ENCODE assay signal across 21 cellular contexts in the genomic region with DNA sequence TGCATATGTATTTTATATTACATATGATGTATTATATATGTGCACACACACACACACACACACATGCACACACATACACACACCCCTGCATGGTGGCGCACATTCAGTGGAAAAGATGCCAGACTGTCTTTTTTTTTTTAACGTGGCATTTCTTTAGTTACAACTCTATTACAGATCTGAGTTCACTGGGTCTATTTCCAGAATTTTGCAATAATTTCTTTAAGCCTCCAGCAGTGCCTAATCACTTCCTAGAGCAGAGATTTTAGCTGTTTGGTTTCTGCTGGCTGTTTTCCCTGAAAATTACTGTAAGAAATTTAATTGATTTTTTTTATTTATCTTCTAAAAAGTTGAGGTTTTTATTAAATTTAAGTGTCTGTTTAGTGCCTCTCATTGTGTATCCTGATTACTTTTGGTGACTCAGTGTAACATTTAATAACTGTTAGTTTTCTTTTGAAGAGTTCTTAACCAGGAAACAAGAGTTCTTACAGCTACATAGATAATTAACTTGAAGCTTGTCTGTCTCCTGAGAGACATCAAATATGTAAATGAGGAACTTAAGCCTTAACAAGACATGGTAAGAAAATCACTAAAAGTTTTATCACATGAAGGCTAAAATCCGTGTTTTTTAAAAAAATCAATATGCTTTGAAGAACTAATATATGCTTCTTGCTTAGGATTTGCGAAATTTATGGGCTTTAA.
A peak's percentile ranks its signal among the peaks of the same experiment; 100 is the strongest.
DNase-seq lines count a peak whose midpoint lies in the region; ATAC-seq lines count a peak whose summit lies in the region.
"Had no signal": no experiment of that assay in that cellular context is flagged by ENCODE, and none has a peak within 500 bp of the region (broad histone marks: within the 10 kb centered on the region; RNA-seq: fewer than 3 reads in every experiment).

No MANE protein-coding gene starts in this region.

- peak; percentile 2 for DNase-seq in NOMO-1 treated with DMSO at 0.1 percent for 48 hours (lab: John Stamatoyannopoulos, UW; ENCODE audit: unreplicated experiment)
- no peak for DNase-seq in NOMO-1 (lab: John Stamatoyannopoulos, UW; ENCODE audit: unreplicated experiment in 2 of 2)
- peak; percentile 68 for DNase-seq in NCI-H748 (lab: John Stamatoyannopoulos, UW; ENCODE audit: unreplicated experiment)
- DNase-seq in fibroblast of gingiva (ENCODE audit: low read depth), result peak; percentile 46
- peak; percentile 9 for DNase-seq in renal cortical epithelial cell (ENCODE audit: low read depth)
- no peak for DNase-seq in putamen (ENCODE audit: low spot score)
- DNase-seq in T-helper 1 cell, result no peak
- DNase-seq: 8988T; Calu3; CD8-positive, alpha-beta memory T cell; DMS153; GOT3; HCEC 1CT; Kasumi-1; NCI-H1694; NCI-H2081 treated with DMSO at 0.1 percent for 48 hours; NCI-H774; NK-92 treated with Interleukin-12 subunit alpha and Interleukin-12 subunit beta, amount 100 ng/mL, for 24 hours; OCI-M1; SJCRH30 had no signal

- no peak for ATAC-seq in HG02870 (IDR thresholded peaks at IDR 0.05; ENCODE audit: unreplicated experiment)

Comparison
In these comparisons a context has a peak if more than half of its experiments do, and no peak if none do; other contexts are left out.
1. DNase-seq: peak in NOMO-1 treated with DMSO at 0.1 percent for 48 hours (single experiment), NCI-H748 (single experiment), fibroblast of gingiva (single experiment) and renal cortical epithelial cell (single experiment); none in NOMO-1 (0 of 2), putamen (single experiment) and T-helper 1 cell (0 of 5).